ENCODE assay signal across 1 cellular context in the genomic region with DNA sequence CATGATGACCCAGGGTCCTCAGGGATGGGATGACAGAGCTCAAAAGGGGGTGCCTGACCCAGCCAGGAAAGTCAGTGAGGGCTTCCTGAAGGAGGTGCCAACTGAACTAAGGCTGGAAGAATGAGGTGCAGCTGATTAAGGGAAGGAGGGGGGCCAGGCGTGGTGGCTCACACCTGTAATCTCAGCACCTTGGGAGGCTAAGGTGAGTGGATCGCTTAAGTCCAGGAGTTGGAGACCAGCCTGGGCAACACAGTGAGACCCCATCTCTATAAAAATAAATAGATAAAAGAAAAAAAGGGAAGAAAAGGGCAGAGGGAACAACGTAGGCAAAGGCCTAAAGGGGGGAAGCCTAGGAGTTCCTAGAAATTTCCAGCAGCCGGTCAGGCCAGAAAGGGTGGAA.
TF ChIP-seq lines count a peak whose summit lies in the region.

No MANE protein-coding gene starts in this region.

TF ChIP-seq in H1, 55 proteins besides CTCF, POLR2A, EP300 and RAD21:
- TF ChIP-seq EZH2 (IDR thresholded peaks at IDR 0.05; ENCODE audit: low read depth, low read length, severe bottlenecking) (no peak), ASH2L (IDR thresholded peaks at IDR 0.05; ENCODE audit: low read length) (no peak), KDM5A (IDR thresholded peaks at IDR 0.05; ENCODE audit: low read length) (no peak), SIX5 (IDR thresholded peaks at IDR 0.05; ENCODE audit: low read depth, low read length) (no peak), GABPA (IDR thresholded peaks at IDR 0.05; ENCODE audit: borderline replicate concordance, insufficient read depth, low read length) (no peak), TCF12 (IDR thresholded peaks at IDR 0.05; ENCODE audit: low read depth, low read length) (no peak), POLR2AphosphoS5 (IDR thresholded peaks at IDR 0.05; ENCODE audit: low read depth, low read length) (no peak), RBBP5 (IDR thresholded peaks at IDR 0.05; ENCODE audit: borderline replicate concordance, low read depth, low read length) (no peak), CREB1 (IDR thresholded peaks at IDR 0.05) (no peak), ZNF274 (IDR thresholded peaks at IDR 0.05; ENCODE audit: borderline replicate concordance, extremely low read depth, low read length) (no peak), NANOG (IDR thresholded peaks at IDR 0.05; ENCODE audit: insufficient read depth, low read depth, low read length, poor library complexity, severe bottlenecking) (no peak), FOSL1 (IDR thresholded peaks at IDR 0.05; ENCODE audit: insufficient read depth, low read depth, low read length) (no peak), KDM4A (IDR thresholded peaks at IDR 0.05; ENCODE audit: low read depth, low read length, severe bottlenecking) (no peak), KDM1A (IDR thresholded peaks at IDR 0.05; ENCODE audit: borderline replicate concordance, low read length) (no peak), CHD2 (IDR thresholded peaks at IDR 0.05; ENCODE audit: low read length) (no peak), MAFK (IDR thresholded peaks at IDR 0.05; ENCODE audit: low read depth, low read length) (no peak), SAP30 (IDR thresholded peaks at IDR 0.05; ENCODE audit: insufficient read depth, insufficient replicate concordance, low read length) (no peak)
- TF ChIP-seq, protein P1, sequence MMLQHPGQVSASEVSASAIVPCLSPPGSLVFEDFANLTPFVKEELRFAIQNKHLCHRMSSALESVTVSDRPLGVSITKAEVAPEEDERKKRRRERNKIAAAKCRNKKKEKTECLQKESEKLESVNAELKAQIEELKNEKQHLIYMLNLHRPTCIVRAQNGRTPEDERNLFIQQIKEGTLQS (IDR thresholded peaks at IDR 0.05; ENCODE audit: insufficient read depth, low read depth, low read length): no peak
- TF ChIP-seq, protein P2, sequence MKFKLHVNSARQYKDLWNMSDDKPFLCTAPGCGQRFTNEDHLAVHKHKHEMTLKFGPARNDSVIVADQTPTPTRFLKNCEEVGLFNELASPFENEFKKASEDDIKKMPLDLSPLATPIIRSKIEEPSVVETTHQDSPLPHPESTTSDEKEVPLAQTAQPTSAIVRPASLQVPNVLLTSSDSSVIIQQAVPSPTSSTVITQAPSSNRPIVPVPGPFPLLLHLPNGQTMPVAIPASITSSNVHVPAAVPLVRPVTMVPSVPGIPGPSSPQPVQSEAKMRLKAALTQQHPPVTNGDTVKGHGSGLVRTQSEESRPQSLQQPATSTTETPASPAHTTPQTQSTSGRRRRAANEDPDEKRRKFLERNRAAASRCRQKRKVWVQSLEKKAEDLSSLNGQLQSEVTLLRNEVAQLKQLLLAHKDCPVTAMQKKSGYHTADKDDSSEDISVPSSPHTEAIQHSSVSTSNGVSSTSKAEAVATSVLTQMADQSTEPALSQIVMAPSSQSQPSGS (IDR thresholded peaks at IDR 0.05; ENCODE audit: low read length): no peak
- TF ChIP-seq, protein P3, sequence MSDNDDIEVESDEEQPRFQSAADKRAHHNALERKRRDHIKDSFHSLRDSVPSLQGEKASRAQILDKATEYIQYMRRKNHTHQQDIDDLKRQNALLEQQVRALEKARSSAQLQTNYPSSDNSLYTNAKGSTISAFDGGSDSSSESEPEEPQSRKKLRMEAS (IDR thresholded peaks at IDR 0.05): no peak
